ENCODE assay signal across 1 cellular context in the genomic region with DNA sequence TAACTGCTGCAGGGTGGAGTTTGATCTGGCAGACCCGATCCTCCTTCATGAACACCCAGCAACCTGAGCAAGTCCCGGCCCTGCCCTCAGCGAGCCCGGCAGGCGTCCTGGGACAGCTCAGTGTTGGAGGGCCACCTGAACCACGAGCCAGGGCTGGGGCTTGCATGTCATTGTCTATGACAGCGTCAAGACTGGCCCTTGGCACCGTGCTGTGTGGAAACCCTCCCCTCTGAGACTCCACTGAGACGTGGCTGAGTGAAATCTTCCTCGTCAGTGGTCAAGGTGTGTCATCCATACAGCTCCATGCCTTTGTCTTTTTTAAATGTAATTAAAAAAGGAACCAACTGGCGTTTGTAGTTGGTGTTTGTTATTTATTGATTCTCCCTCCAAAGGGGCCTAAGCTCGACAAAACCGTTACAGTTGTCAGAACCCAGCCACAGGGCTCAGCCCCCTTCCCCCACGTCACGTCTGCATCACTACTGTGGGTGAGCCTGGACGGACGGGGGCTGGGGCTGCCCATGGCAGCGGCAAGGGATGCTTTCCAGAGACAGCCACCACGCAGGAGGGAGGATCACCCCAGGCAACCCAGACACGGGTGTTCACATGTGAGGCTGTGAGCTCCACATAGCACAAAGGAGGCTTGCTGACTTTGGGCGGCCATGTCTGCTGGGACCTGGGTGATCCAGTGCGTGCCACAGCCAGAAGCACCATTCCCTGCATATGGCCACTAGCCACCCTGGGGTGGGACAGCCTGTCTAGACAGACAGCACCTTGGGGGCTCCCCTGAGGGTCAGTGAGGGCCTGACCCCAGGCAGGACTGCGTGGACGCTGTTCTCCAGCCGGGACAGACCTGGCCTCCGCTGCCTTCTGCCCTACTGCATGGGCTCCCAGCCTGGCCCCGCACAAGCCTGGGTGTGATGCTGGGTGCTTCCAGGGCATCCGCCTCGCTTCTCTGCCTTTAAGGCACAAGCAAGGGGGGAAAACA.
TF ChIP-seq lines count a peak whose summit lies in the region.

No MANE protein-coding gene starts in this region.

TF ChIP-seq in K562, 482 proteins besides CTCF, POLR2A, EP300 and RAD21:
- TF ChIP-seq SUPT5H (IDR thresholded peaks at IDR 0.05), result peak; percentile 44; the same call in 1 of the 2 replicates
- TF ChIP-seq ZC3H4 (CRISPR knock-in tag; IDR thresholded peaks at IDR 0.05; ENCODE audit: borderline replicate concordance), result no peak
- no peak for TF ChIP-seq MCM7 (IDR thresholded peaks at IDR 0.05)
- TF ChIP-seq, protein P1, sequence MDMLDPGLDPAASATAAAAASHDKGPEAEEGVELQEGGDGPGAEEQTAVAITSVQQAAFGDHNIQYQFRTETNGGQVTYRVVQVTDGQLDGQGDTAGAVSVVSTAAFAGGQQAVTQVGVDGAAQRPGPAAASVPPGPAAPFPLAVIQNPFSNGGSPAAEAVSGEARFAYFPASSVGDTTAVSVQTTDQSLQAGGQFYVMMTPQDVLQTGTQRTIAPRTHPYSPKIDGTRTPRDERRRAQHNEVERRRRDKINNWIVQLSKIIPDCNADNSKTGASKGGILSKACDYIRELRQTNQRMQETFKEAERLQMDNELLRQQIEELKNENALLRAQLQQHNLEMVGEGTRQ (CRISPR knock-in tag; IDR thresholded peaks at IDR 0.05), result no peak
- TF ChIP-seq POLR2G (IDR thresholded peaks at IDR 0.05; ENCODE audit: low read depth, low read length), result peak; percentile 62
- no peak for TF ChIP-seq SPI1 (IDR thresholded peaks at IDR 0.05; ENCODE audit: borderline replicate concordance, low read depth, low read length)
- TF ChIP-seq MCM3 (IDR thresholded peaks at IDR 0.05), result no peak
- TF ChIP-seq, protein P2, sequence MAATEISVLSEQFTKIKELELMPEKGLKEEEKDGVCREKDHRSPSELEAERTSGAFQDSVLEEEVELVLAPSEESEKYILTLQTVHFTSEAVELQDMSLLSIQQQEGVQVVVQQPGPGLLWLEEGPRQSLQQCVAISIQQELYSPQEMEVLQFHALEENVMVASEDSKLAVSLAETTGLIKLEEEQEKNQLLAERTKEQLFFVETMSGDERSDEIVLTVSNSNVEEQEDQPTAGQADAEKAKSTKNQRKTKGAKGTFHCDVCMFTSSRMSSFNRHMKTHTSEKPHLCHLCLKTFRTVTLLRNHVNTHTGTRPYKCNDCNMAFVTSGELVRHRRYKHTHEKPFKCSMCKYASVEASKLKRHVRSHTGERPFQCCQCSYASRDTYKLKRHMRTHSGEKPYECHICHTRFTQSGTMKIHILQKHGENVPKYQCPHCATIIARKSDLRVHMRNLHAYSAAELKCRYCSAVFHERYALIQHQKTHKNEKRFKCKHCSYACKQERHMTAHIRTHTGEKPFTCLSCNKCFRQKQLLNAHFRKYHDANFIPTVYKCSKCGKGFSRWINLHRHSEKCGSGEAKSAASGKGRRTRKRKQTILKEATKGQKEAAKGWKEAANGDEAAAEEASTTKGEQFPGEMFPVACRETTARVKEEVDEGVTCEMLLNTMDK (IDR thresholded peaks at IDR 0.05; ENCODE audit: borderline replicate concordance, insufficient read depth, low read depth, low read length, poor library complexity, severe bottlenecking), result no peak
- no peak for TF ChIP-seq FOXJ2 (tag; IDR thresholded peaks at IDR 0.05)
- TF ChIP-seq KLF6 (CRISPR knock-in tag; IDR thresholded peaks at IDR 0.05; ENCODE audit: borderline replicate concordance), result no peak
- no peak for TF ChIP-seq PML (IDR thresholded peaks at IDR 0.05; ENCODE audit: low read length)
- TF ChIP-seq ARID2 (IDR thresholded peaks at IDR 0.05), result no peak
- TF ChIP-seq HIVEP1 (CRISPR knock-in tag; IDR thresholded peaks at IDR 0.05), result no peak
- no peak for TF ChIP-seq GABPB1 (CRISPR knock-in tag; IDR thresholded peaks at IDR 0.05)
- TF ChIP-seq RBM14 (IDR thresholded peaks at IDR 0.05; ENCODE audit: borderline replicate concordance, insufficient read depth, low read depth, low read length), result no peak
- TF ChIP-seq POLR2AphosphoS2 (IDR thresholded peaks at IDR 0.05; ENCODE audit: low read length), result 0 out of 2 replicates have a peak, but pooled peaks have one; percentile 27
- no peak for TF ChIP-seq ZZZ3 (IDR thresholded peaks at IDR 0.05)
